8 cellular contexts compared by ENCODE assay signal in genomic region chr4:125316391-125316780, GRCh38. TPM values are rescaled to one million over a fixed set of nuclear protein-coding genes. Genes with fewer than 3 reads are reported as not detected.
DNase-seq lines count a peak whose midpoint lies in the region; ATAC-seq, FAIRE-seq and TF ChIP-seq lines count a peak whose summit lies in the region.

No MANE protein-coding gene starts in this region.

- intact Hi-C loops in Panc1 (cut with micrococcal nuclease; ENCODE audit: unreplicated experiment): loop anchor here (5.0 to 10.0 kb wide), 2 partner anchors 206 to 1288 kb away; no protein-coding TSS in a partner anchor

- no peaks in the 10 kb centered on the region; the same call in 1 of the 2 replicates for H3K36me3 ChIP-seq in Panc1 (ENCODE audit: control insufficient read depth, insufficient read depth, low read length)
- no peaks in the 10 kb centered on the region for H3K36me3 ChIP-seq in endodermal cell (ENCODE audit: control insufficient read depth, insufficient read depth, low read length)

- H3K36me3 Mint-ChIP-seq in endodermal cell (ENCODE audit: low read depth) (no peaks in the 10 kb centered on the region), mesothelial cell of epicardium (peaks cover 19% of the 10 kb centered on the region)

- H3K4me1 ChIP-seq in Panc1 (ENCODE audit: control insufficient read depth, insufficient read depth, low read length) (peaks cover 18% of the 10 kb centered on the region), endodermal cell (ENCODE audit: control insufficient read depth, insufficient read depth, low read length) (peaks cover 4% of the 10 kb centered on the region)

- POLR2A ChIA-PET in Panc1 (lab: Charles Lee): no interaction called here

- H3K9me3 Mint-ChIP-seq in endodermal cell (no peaks in the 10 kb centered on the region), mesothelial cell of epicardium (no peaks in the 10 kb centered on the region)

- peaks cover 17% of the 10 kb centered on the region for H3K4me1 Mint-ChIP-seq in endodermal cell
- H3K4me1 Mint-ChIP-seq in mesothelial cell of epicardium: peaks cover 50% of the 10 kb centered on the region

- FAIRE-seq in urothelium cell line (lab: Jason Lieb, UNC): no peak

- in situ Hi-C loops in Panc1 (cut with HindIII; ENCODE audit: low pct_unique_long_range_greater_than_20kb, low sequenced_read_pairs): no loop called here

- H3K27ac ChIP-seq in Panc1 (ENCODE audit: low read length) (peak overlapping the region; percentile 76), endodermal cell (ENCODE audit: low read depth, low read length) (no peak overlapping the region)

- H3K4me3 Mint-ChIP-seq in endodermal cell (peak overlapping the region; percentile 92), mesothelial cell of epicardium (peak overlapping the region; percentile 88)

- no peak for TF ChIP-seq CTCF in Panc1 (IDR thresholded peaks at IDR 0.05)
- TF ChIP-seq CTCF in endodermal cell (conservative IDR thresholded peaks at IDR 0.05): no peak
- no peak for TF ChIP-seq CTCF in mesothelial cell of epicardium (IDR thresholded peaks at IDR 0.05; ENCODE audit: unreplicated experiment)

- peaks cover 31% of the 10 kb centered on the region for H3K27me3 Mint-ChIP-seq in endodermal cell (ENCODE audit: insufficient read depth)
- H3K27me3 Mint-ChIP-seq in mesothelial cell of epicardium (ENCODE audit: low read depth): peaks cover 24% of the 10 kb centered on the region

- H3K9ac ChIP-seq in endodermal cell (ENCODE audit: extremely low read depth, low read length, poor library complexity, severe bottlenecking): no peak overlapping the region

- CTCF ChIA-PET in Panc1 (lab: Charles Lee): no interaction called here

- WGBS in endodermal cell (ENCODE audit: insufficient coverage in 1 of 2, insufficient read length in 1 of 2), 2 experiments: 0 to 1% methylated on average over 16 to 25 of the region's 25 CpGs

- DNase-seq in GM03348 (ENCODE audit: low spot score) (peak; percentile 39), Panc1 (ENCODE audit: low read depth, low spot score) (no peak), endodermal cell (peak; percentile 78), mesothelial cell of epicardium (ENCODE audit: low spot score in 2 of 2, unreplicated experiment in 2 of 2) (peak in 1 of 2 experiments; percentile 39), urothelium cell line (ENCODE audit: low spot score) (peak; percentile 27)

- peak; percentile 71 for ATAC-seq in Panc1
- no peak for ATAC-seq in GM18909 (IDR thresholded peaks at IDR 0.05; ENCODE audit: poor library complexity, unreplicated experiment)
- ATAC-seq in HG03342 (IDR thresholded peaks at IDR 0.05; ENCODE audit: unreplicated experiment): no peak
- no peak for ATAC-seq in HG03565 (IDR thresholded peaks at IDR 0.05; ENCODE audit: unreplicated experiment)

- H3K27ac Mint-ChIP-seq in endodermal cell: no peak overlapping the region
- peak overlapping the region; percentile 91 for H3K27ac Mint-ChIP-seq in mesothelial cell of epicardium

- H3K27me3 ChIP-seq in Panc1 (ENCODE audit: control insufficient read depth, insufficient read depth, low read length) (no peaks in the 10 kb centered on the region), endodermal cell (ENCODE audit: control insufficient read depth, insufficient read depth, low read length, poor library complexity, severe bottlenecking) (peaks cover 25% of the 10 kb centered on the region)

- H3K4me3 ChIP-seq in Panc1 (ENCODE audit: low read depth in 2 of 2, low read length in 2 of 2) (peak overlapping the region; percentile 54 to 78), endodermal cell (ENCODE audit: low read length) (peak overlapping the region; percentile 88)

- H3K9me3 ChIP-seq in Panc1 (ENCODE audit: control insufficient read depth, insufficient read depth, low read depth, low read length): no peaks in the 10 kb centered on the region
- no peaks in the 10 kb centered on the region for H3K9me3 ChIP-seq in endodermal cell (ENCODE audit: control insufficient read depth, low read length)

- no TSS peak for BruUV-seq in Panc1 (replicated peaks; lab: Mats Ljungman, UMichigan)

RNA-seq across cellular contexts. Expression of gene FAT4, which starts 1.6 kb away (rescaled TPM):
- total RNA-seq in Panc1 (2021; ENCODE audit: unreplicated experiment) (11.8 TPM), endodermal cell (1 to 10 TPM in 1 of 2 donors, under 1 TPM in 1; 0.22 to 2.1 TPM), mesothelial cell of epicardium (58.5 to 61.1 TPM (median 60.2 TPM) in 3 replicates)
- polyA plus RNA-seq in Panc1 (2012; ENCODE audit: insufficient read length): 4.3 TPM
- 11.8 TPM for polyA plus RNA-seq in endodermal cell (2013, experiment 1 of 2)
- 11.8 TPM for polyA plus RNA-seq in endodermal cell (2013, experiment 2 of 2)
